In the genomic region with DNA sequence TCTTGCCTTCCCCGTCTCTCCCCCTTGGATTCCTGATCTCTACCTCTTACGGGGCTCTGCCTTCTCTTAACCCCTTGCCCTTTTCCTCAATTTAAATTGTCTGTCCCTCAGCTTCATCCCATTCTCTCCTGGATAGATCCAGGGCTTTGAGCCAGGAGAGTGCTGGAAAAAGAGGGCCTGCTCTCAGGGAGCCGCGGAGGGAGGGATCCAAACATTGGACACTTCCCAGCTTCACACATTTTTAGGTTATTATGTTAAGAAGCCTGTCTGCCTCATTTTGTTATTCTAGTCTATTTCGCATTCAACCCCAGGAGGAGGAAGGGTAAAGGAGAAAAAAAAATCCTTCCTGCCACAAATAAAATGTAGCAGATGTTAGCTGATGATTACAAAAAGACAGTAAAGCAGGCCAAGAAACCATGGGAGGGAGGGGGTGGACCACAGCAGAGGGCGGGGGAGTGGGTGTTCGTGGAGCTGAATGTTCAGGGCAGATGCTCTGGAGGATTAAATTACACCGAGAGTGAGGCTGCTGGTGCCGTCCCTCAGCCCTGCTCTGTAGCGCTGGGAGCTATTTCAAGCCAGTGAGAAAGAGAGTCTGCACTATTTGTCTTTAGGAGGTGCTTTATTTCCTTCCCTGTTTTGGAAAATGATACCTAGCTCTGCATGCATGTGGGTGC, we compare ENCODE assay signal across 8 cellular contexts.
A peak's percentile ranks its signal among the peaks of the same experiment; 100 is the strongest.
DNase-seq lines count a peak whose midpoint lies in the region; ATAC-seq and TF ChIP-seq lines count a peak whose summit lies in the region.

No MANE protein-coding gene starts in this region.

- TF ChIP-seq CTCF in hepatocyte (IDR thresholded peaks at IDR 0.05; ENCODE audit: poor library complexity): no peak

- peaks cover 30% of the 10 kb centered on the region for H3K4me1 ChIP-seq in hepatocyte (ENCODE audit: insufficient read depth)

- H3K4me3 Mint-ChIP-seq in activated CD8-positive, alpha-beta T cell treated with anti-CD3 and anti-CD28 coated beads, Interleukin-2, amount 10 ng/mL, durations not matched to agents 7 days and 5 days: no peak overlapping the region

- POLR2A ChIA-PET in activated CD8-positive, alpha-beta T cell treated with anti-CD3 and anti-CD28 coated beads, Interleukin-2, amount 10 ng/mL, durations not matched to agents 7 days and 5 days (lab: Charles Lee): no interaction called here

- H3K9me3 Mint-ChIP-seq in activated CD8-positive, alpha-beta T cell treated with anti-CD3 and anti-CD28 coated beads, Interleukin-2, amount 10 ng/mL, durations not matched to agents 7 days and 5 days (ENCODE audit: insufficient read depth): no peaks in the 10 kb centered on the region

- H3K27ac Mint-ChIP-seq in activated CD8-positive, alpha-beta T cell treated with anti-CD3 and anti-CD28 coated beads, Interleukin-2, amount 10 ng/mL, durations not matched to agents 7 days and 5 days: no peak overlapping the region

- H3K4me2 ChIP-seq in hepatocyte: peak overlapping the region; percentile 70

- H3K36me3 ChIP-seq in hepatocyte (replicated peaks; ENCODE audit: insufficient read depth, low read depth): no peaks in the 10 kb centered on the region

- H3K27me3 ChIP-seq in hepatocyte: no peaks in the 10 kb centered on the region

- H3K9me2 ChIP-seq in hepatocyte (replicated peaks; ENCODE audit: insufficient read depth): no peaks in the 10 kb centered on the region

- H3K36me3 Mint-ChIP-seq in activated CD8-positive, alpha-beta T cell treated with anti-CD3 and anti-CD28 coated beads, Interleukin-2, amount 10 ng/mL, durations not matched to agents 7 days and 5 days (ENCODE audit: low read depth): no peaks in the 10 kb centered on the region

- H2AFZ ChIP-seq in hepatocyte: no peak overlapping the region

- H4K20me1 ChIP-seq in hepatocyte (ENCODE audit: insufficient read depth, poor library complexity, severe bottlenecking): no peaks in the 10 kb centered on the region

- DNase-seq in GDM1 (lab: John Stamatoyannopoulos, UW) (peak; percentile 66), NCI-H1930 (lab: John Stamatoyannopoulos, UW) (peak; percentile 65 to 71), anterior cingulate cortex (lab: John Stamatoyannopoulos, UW) (peak in 54 of 58 donors; percentile 3 to 84 (median 39)), hepatocyte (ENCODE audit: low spot score) (peak; percentile 83), smooth muscle cell of the brain vasculature (ENCODE audit: low read depth, low spot score) (peak; percentile 95)
- no peak for DNase-seq in activated CD8-positive, alpha-beta T cell treated with anti-CD3 and anti-CD28 coated beads, Interleukin-2, amount 10 ng/mL, durations not matched to agents 7 days and 5 days

- H3K9me3 ChIP-seq in hepatocyte (ENCODE audit: low read depth): no peaks in the 10 kb centered on the region

- H3K79me2 ChIP-seq in hepatocyte: no peaks in the 10 kb centered on the region

- 37% methylated on average over 8 of the region's 10 CpGs for WGBS in hepatocyte (ENCODE audit: low lambda C conversion rate, missing lambda C conversion rate)

- CTCF ChIA-PET in activated CD8-positive, alpha-beta T cell treated with anti-CD3 and anti-CD28 coated beads, Interleukin-2, amount 10 ng/mL, durations not matched to agents 7 days and 5 days (lab: Charles Lee): interaction anchor here (1.1 to 2.3 kb wide), 2 partner anchors 15 to 78 kb away, joined by 3 to 9 read pairs; no protein-coding TSS in a partner anchor

- peaks cover 24% of the 10 kb centered on the region for H3K27me3 Mint-ChIP-seq in activated CD8-positive, alpha-beta T cell treated with anti-CD3 and anti-CD28 coated beads, Interleukin-2, amount 10 ng/mL, durations not matched to agents 7 days and 5 days (ENCODE audit: low read depth)

- no peak overlapping the region for H3K4me3 ChIP-seq in hepatocyte

- no peak for ATAC-seq in activated CD8-positive, alpha-beta T cell treated with anti-CD3 and anti-CD28 coated beads, Interleukin-2, amount 10 ng/mL, durations not matched to agents 7 days and 5 days
- ATAC-seq in GM21367 (IDR thresholded peaks at IDR 0.05; ENCODE audit: unreplicated experiment): no peak
- no peak for ATAC-seq in GM21390 (IDR thresholded peaks at IDR 0.05; ENCODE audit: unreplicated experiment)

- no peaks in the 10 kb centered on the region for H3K4me1 Mint-ChIP-seq in activated CD8-positive, alpha-beta T cell treated with anti-CD3 and anti-CD28 coated beads, Interleukin-2, amount 10 ng/mL, durations not matched to agents 7 days and 5 days (ENCODE audit: low read depth)

- peak overlapping the region; percentile 75 for H3K27ac ChIP-seq in hepatocyte
